ENCODE assay signal across 19 cellular contexts in the genomic region with DNA sequence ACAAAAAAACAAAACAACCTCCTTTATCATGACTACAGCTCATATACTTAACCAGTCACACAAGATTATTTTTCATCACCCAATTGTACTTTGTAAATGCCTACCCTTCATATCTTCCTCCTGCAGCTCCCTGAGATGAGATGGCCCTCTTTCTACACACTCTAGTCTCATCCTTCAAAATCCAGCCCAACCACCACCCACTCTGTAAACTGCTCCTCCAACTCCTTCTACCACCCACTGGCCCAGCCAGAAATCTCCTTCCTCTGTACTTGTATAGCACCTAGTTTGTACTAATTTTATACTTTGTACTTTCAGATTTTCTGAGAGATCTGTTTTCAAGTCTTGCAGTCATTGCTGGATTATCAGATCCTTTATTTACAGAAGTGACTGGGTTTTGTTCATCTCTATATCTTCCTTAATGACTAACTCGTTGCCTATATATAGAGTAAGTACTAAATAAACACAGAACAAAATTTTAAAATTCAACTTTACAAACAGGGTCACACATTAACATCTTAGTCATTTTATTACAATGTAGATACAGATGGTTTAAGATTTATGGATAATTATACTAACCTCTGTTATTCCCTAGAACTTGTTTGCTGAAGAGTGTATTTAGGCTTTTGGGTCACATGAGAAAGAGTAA.
"Had no signal": no experiment of that assay in that cellular context is flagged by ENCODE, and none has a peak within 500 bp of the region (broad histone marks: within the 10 kb centered on the region; RNA-seq: fewer than 3 reads in every experiment).

No MANE protein-coding gene starts in this region.

- H3K4me3 Mint-ChIP-seq: natural killer cell treated with Interleukin-12 subunit alpha and Interleukin-12 subunit beta and Interleukin-15 and Interleukin-18, amount 100 ng/mL, for 72 hours had no signal

- H3K36me3 Mint-ChIP-seq: natural killer cell treated with Interleukin-12 subunit alpha and Interleukin-12 subunit beta and Interleukin-15 and Interleukin-18, amount 100 ng/mL, for 72 hours had no signal

- H3K9ac ChIP-seq: parathyroid adenoma had no signal

- H3K4me1 ChIP-seq: parathyroid adenoma had no signal

- H3K27me3 Mint-ChIP-seq: natural killer cell treated with Interleukin-12 subunit alpha and Interleukin-12 subunit beta and Interleukin-15 and Interleukin-18, amount 100 ng/mL, for 72 hours had no signal

- H3K79me2 ChIP-seq: parathyroid adenoma had no signal

- H3K36me3 ChIP-seq: esophagus muscularis mucosa, gastrocnemius medialis, sigmoid colon, stomach had no signal

- H3K27me3 ChIP-seq: esophagus muscularis mucosa, gastrocnemius medialis, heart right ventricle, sigmoid colon, stomach had no signal

- H3K9me3 ChIP-seq: esophagus muscularis mucosa, gastrocnemius medialis, heart right ventricle, psoas muscle, sigmoid colon, stomach had no signal

- H3K27ac Mint-ChIP-seq: natural killer cell treated with Interleukin-12 subunit alpha and Interleukin-12 subunit beta and Interleukin-15 and Interleukin-18, amount 100 ng/mL, for 72 hours had no signal

- H3K4me3 ChIP-seq: coronary artery, esophagus muscularis mucosa, gastrocnemius medialis, heart right ventricle, psoas muscle, sigmoid colon, skin epidermis, stomach had no signal

- DNase-seq: effector CD4-positive, alpha-beta T cell; gastrocnemius medialis; heart right ventricle; hypothalamus; kidney glomerular epithelial cell; psoas muscle; retina; sigmoid colon; stimulated activated CD4-positive, alpha-beta T cell treated with anti-CD3 and anti-CD28 coated beads, Interleukin-2, amount 100 ng/mL, for 24 hours; stimulated activated CD4-positive, alpha-beta T cell treated with anti-CD3 and anti-CD28 coated beads, Interleukin-4, amount 100 ng/mL, for 4 hours; stimulated activated naive CD4-positive, alpha-beta T cell; stomach; trophoblast cell had no signal

- H2AFZ ChIP-seq: parathyroid adenoma had no signal

- H3K9me3 Mint-ChIP-seq: natural killer cell treated with Interleukin-12 subunit alpha and Interleukin-12 subunit beta and Interleukin-15 and Interleukin-18, amount 100 ng/mL, for 72 hours had no signal

- ATAC-seq: left lobe of liver; natural killer cell treated with Interleukin-12 subunit alpha and Interleukin-12 subunit beta and Interleukin-15 and Interleukin-18, amount 100 ng/mL, for 72 hours had no signal

- H3K27ac ChIP-seq: coronary artery, esophagus muscularis mucosa, parathyroid adenoma, psoas muscle, sigmoid colon, skin epidermis, stomach had no signal
